34 cellular contexts compared by ENCODE assay signal in genomic region chr3:57274845-57275244, GRCh38. TPM values are rescaled to one million over a fixed set of nuclear protein-coding genes. Genes with fewer than 3 reads are reported as not detected.
"Had no signal": no experiment of that assay in that cellular context is flagged by ENCODE, and none has a peak within 500 bp of the region (broad histone marks: within the 10 kb centered on the region; RNA-seq: fewer than 3 reads in every experiment).

No MANE protein-coding gene starts in this region.

- H3K27me3 Mint-ChIP-seq: dendritic cell treated with granulocyte-macrophage colony-stimulating factor and Interleukin-4, amounts not matched to agents 40 ng/mL and 50 ng/mL, for 4 days; naive thymus-derived CD4-positive, alpha-beta T cell; type B pancreatic cell had no signal

- H3K4me3 Mint-ChIP-seq: dendritic cell treated with granulocyte-macrophage colony-stimulating factor and Interleukin-4, amounts not matched to agents 40 ng/mL and 50 ng/mL, for 4 days; endodermal cell; naive thymus-derived CD4-positive, alpha-beta T cell; nephron; neural progenitor cell; stimulated activated effector memory CD8-positive, alpha-beta T cell treated with anti-CD3 and anti-CD28 coated beads, Interleukin-12 subunit alpha, Interleukin-12 subunit beta, amount 100 ng/mL, for 72 hours; type B pancreatic cell had no signal

- H3K4me1 Mint-ChIP-seq: endodermal cell; naive thymus-derived CD4-positive, alpha-beta T cell; nephron; neural progenitor cell; stimulated activated effector memory CD8-positive, alpha-beta T cell treated with anti-CD3 and anti-CD28 coated beads, Interleukin-12 subunit alpha, Interleukin-12 subunit beta, amount 100 ng/mL, for 72 hours had no signal

- H3K4me1 ChIP-seq: esophagus muscularis mucosa, heart right ventricle, neural progenitor cell, prostate gland, sigmoid colon, stomach had no signal

- H2AFZ ChIP-seq: neural progenitor cell had no signal

- H3K9me3 Mint-ChIP-seq: dendritic cell treated with granulocyte-macrophage colony-stimulating factor and Interleukin-4, amounts not matched to agents 40 ng/mL and 50 ng/mL, for 4 days; neural progenitor cell; stimulated activated effector memory CD8-positive, alpha-beta T cell treated with anti-CD3 and anti-CD28 coated beads, Interleukin-12 subunit alpha, Interleukin-12 subunit beta, amount 100 ng/mL, for 72 hours; type B pancreatic cell had no signal

- H3K9me3 ChIP-seq: esophagus muscularis mucosa, prostate gland, thyroid gland had no signal

- H3K27ac Mint-ChIP-seq: dendritic cell treated with granulocyte-macrophage colony-stimulating factor and Interleukin-4, amounts not matched to agents 40 ng/mL and 50 ng/mL, for 4 days; endodermal cell; nephron; neural progenitor cell; stimulated activated effector memory CD8-positive, alpha-beta T cell treated with anti-CD3 and anti-CD28 coated beads, Interleukin-12 subunit alpha, Interleukin-12 subunit beta, amount 100 ng/mL, for 72 hours; type B pancreatic cell had no signal

- ATAC-seq: heart right ventricle; left ventricle myocardium superior; naive thymus-derived CD4-positive, alpha-beta T cell; right cardiac atrium; stimulated activated effector memory CD8-positive, alpha-beta T cell treated with anti-CD3 and anti-CD28 coated beads, Interleukin-12 subunit alpha, Interleukin-12 subunit beta, amount 100 ng/mL, for 72 hours had no signal

- H3K4me3 ChIP-seq: esophagus muscularis mucosa, heart right ventricle, lung, neural progenitor cell, prostate gland, sigmoid colon, stomach, thyroid gland had no signal

- DNase-seq: effector CD8-positive, alpha-beta T cell; endodermal cell; foreskin melanocyte; glutamatergic neuron; heart right ventricle; hippocampal formation; islet precursor cell; kidney glomerular epithelial cell; left ventricle myocardium superior; mesenchymal stem cell; midbrain; naive thymus-derived CD4-positive, alpha-beta T cell; right cardiac atrium; sigmoid colon; stimulated activated CD4-positive, alpha-beta T cell treated with anti-CD3 and anti-CD28 coated beads, Interleukin-2, amount 100 ng/mL, for 24 hours; stimulated activated CD4-positive, alpha-beta T cell treated with anti-CD3 and anti-CD28 coated beads, Interleukin-4, amount 100 ng/mL, for 24 hours; stimulated activated naive CD4-positive, alpha-beta T cell treated with Interleukin-2 at 50 U/mL for 16 hours; stomach; thyroid gland had no signal

- H3K4me2 ChIP-seq: neural progenitor cell had no signal

- H3K27me3 ChIP-seq: esophagus muscularis mucosa, heart right ventricle, neural progenitor cell, sigmoid colon, stomach, thyroid gland had no signal

- H3K27ac ChIP-seq: esophagus muscularis mucosa, heart right ventricle, neural progenitor cell, prostate gland, sigmoid colon, stomach, thyroid gland had no signal

RNA-seq across cellular contexts. Expression of gene ASB14, which starts 17.6 kb away (rescaled TPM):
- total RNA-seq: endodermal cell; epithelial cell of proximal tubule; esophagus muscularis mucosa; fibroblast of lung; mucosa of gallbladder; naive thymus-derived CD4-positive, alpha-beta T cell; osteocyte; prostate gland; sigmoid colon; skeletal muscle tissue; subcutaneous adipose tissue; temporal lobe; thyroid gland had no signal
